Comparison of ENCODE assay signal across 26 cellular contexts in the genomic region with DNA sequence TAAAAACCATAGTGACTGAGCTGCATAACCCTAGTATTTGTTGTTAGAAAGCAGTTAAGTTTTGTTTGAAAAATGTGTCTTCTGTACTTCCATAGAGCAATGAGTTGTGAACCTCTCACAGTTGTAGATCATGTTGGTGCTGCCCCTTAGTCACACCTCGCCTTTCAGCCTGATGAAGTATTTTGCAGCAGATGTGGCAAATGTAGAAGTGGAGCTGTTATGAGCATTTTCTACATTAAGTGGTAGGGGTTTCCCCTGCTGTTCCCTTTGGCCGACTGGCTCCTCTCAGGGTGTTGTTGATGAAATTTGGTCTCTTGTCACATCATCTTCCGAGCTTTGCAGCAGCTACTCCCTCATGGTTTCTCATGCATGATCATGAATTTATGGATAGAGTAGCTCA. TPM values are rescaled to one million over a fixed set of nuclear protein-coding genes. Genes with fewer than 3 reads are reported as not detected.
DNase-seq lines count a peak whose midpoint lies in the region; ATAC-seq, FAIRE-seq and TF ChIP-seq lines count a peak whose summit lies in the region.
"Had no signal": no experiment of that assay in that cellular context is flagged by ENCODE, and none has a peak within 500 bp of the region (broad histone marks: within the 10 kb centered on the region; RNA-seq: fewer than 3 reads in every experiment).

No MANE protein-coding gene starts in this region.

- peaks cover 0 to 4% of the 10 kb centered on the region in 2 donors for H3K27me3 Mint-ChIP-seq in stimulated activated naive B cell treated with anti-CD40 and anti-IgM and Interleukin-4, amounts not matched to agents 10 μg/mL and 1 μg/mL and 100 μg/mL, for 72 hours
- H3K27me3 Mint-ChIP-seq: activated T-cell treated with anti-CD3 and anti-CD28 coated beads, Interleukin-2, amount 50 U/mL, for 24 hours had no signal

- H3K4me2 ChIP-seq in KMS-11, result peak overlapping the region; percentile 93
- H3K4me2 ChIP-seq in GM12878 (ENCODE audit: control insufficient read depth, insufficient read depth), result no peak overlapping the region

- no peak for FAIRE-seq in GM12878 (lab: Jason Lieb, UNC)

- H2AFZ ChIP-seq in KMS-11 (ENCODE audit: low read depth) (peak overlapping the region; percentile 48), GM12878 (ENCODE audit: control insufficient read depth, low read depth, low read length) (no peak overlapping the region)

- CTCF ChIA-PET in GM12878 (lab: Yijun Ruan, JAX), result interaction anchor here (1.2 to 1.5 kb wide), 4 partner anchors 33 to 190 kb away, joined by 3 to 5 read pairs (median 4); a partner anchor contains a TSS

- no peak for TF ChIP-seq CTCF in GM20000 (IDR thresholded peaks at IDR 0.05; ENCODE audit: extremely low read depth, missing control alignments)
- TF ChIP-seq CTCF in KMS-11 (conservative IDR thresholded peaks at IDR 0.05; ENCODE audit: low read depth, low read length), result no peak
- TF ChIP-seq CTCF in GM12878 (IDR thresholded peaks at IDR 0.05 in 2 of 3, conservative IDR thresholded peaks at IDR 0.05 in 1 of 3; ENCODE audit: control insufficient read depth in 2 of 3, extremely low read depth in 1 of 3, insufficient read depth in 1 of 3, low read depth in 3 of 3, low read length in 3 of 3), result no peak
- TF ChIP-seq CTCF in ascending aorta (IDR thresholded peaks at IDR 0.05), result no peak

- H3K27ac ChIP-seq in KMS-11 (peak overlapping the region; percentile 73), GM12878 (ENCODE audit: control insufficient read depth, insufficient read depth) (no peak overlapping the region), ascending aorta (no peak overlapping the region)
- H3K27ac ChIP-seq: adrenal gland, foreskin keratinocyte, RWPE1, skin epidermis, vagina had no signal

- peaks cover 3 to 4% of the 10 kb centered on the region in 2 donors for H3K9me3 Mint-ChIP-seq in stimulated activated naive B cell treated with anti-CD40 and anti-IgM and Interleukin-4, amounts not matched to agents 10 μg/mL and 1 μg/mL and 100 μg/mL, for 72 hours

- no peak for TF ChIP-seq RAD21 in GM12878 (IDR thresholded peaks at IDR 0.05; ENCODE audit: insufficient read depth, low read depth, low read length)

- H3K36me3 ChIP-seq in KMS-11 (ENCODE audit: insufficient read depth) (no peaks in the 10 kb centered on the region), GM12878 (ENCODE audit: control insufficient read depth in 2 of 2, insufficient read depth in 2 of 2, low read length in 1 of 2) (no peaks in the 10 kb centered on the region), ascending aorta (no peaks in the 10 kb centered on the region)
- H3K36me3 ChIP-seq: adrenal gland, HAP-1, vagina had no signal

- H4K20me1 ChIP-seq in KMS-11 (ENCODE audit: insufficient read depth) (no peaks in the 10 kb centered on the region), GM12878 (ENCODE audit: control insufficient read depth, insufficient read depth) (no peaks in the 10 kb centered on the region)

- H3K9me3 ChIP-seq in GM12878 (replicated peaks; ENCODE audit: control insufficient read depth, insufficient read depth, low read length) (no peaks in the 10 kb centered on the region), ascending aorta (no peaks in the 10 kb centered on the region)
- H3K9me3 ChIP-seq: adrenal gland, HAP-1 had no signal

- H3K4me3 ChIP-seq in KMS-11 (IDR thresholded peaks at IDR 0.05; ENCODE audit: insufficient read depth, low read depth, low read length), result no peak overlapping the region
- no peak overlapping the region for H3K4me3 ChIP-seq in GM12878
- no peak overlapping the region for H3K4me3 ChIP-seq in ascending aorta
- H3K4me3 ChIP-seq: adrenal gland, HAP-1, skin epidermis, vagina had no signal

- POLR2A ChIA-PET in GM12878 (lab: Charles Lee), result interaction anchor here (0.7 to 1.0 kb wide), 2 partner anchors 29 to 32 kb away, joined by 3 to 4 read pairs; no protein-coding TSS in a partner anchor

- peaks cover 5 to 7% of the 10 kb centered on the region in 2 donors for H3K4me1 Mint-ChIP-seq in stimulated activated naive B cell treated with anti-CD40 and anti-IgM and Interleukin-4, amounts not matched to agents 10 μg/mL and 1 μg/mL and 100 μg/mL, for 72 hours

- SMC1A ChIA-PET in GM12878 (lab: Charles Lee; ENCODE audit: uncharacterized antibody, unreplicated experiment), result interaction anchor here (1.1 to 2.5 kb wide), 9 partner anchors 9 to 118 kb away, joined by 3 to 10 read pairs (median 4); no protein-coding TSS in a partner anchor

- H3K36me3 Mint-ChIP-seq in stimulated activated naive B cell treated with anti-CD40 and anti-IgM and Interleukin-4, amounts not matched to agents 10 μg/mL and 1 μg/mL and 100 μg/mL, for 72 hours, result no peaks in the 10 kb centered on the region

- peak overlapping the region; percentile 40; the same call in 1 of the 2 replicates for H3K9ac ChIP-seq in KMS-11
- H3K9ac ChIP-seq in GM12878 (ENCODE audit: control insufficient read depth, insufficient read depth, low read length), result no peak overlapping the region

- H3K4me3 Mint-ChIP-seq in stimulated activated naive B cell treated with anti-CD40 and anti-IgM and Interleukin-4, amounts not matched to agents 10 μg/mL and 1 μg/mL and 100 μg/mL, for 72 hours, result no peak overlapping the region
- H3K4me3 Mint-ChIP-seq: activated T-cell treated with anti-CD3 and anti-CD28 coated beads, Interleukin-2, amount 50 U/mL, for 24 hours; T-helper 17 cell had no signal

- H3K27ac Mint-ChIP-seq in stimulated activated naive B cell treated with anti-CD40 and anti-IgM and Interleukin-4, amounts not matched to agents 10 μg/mL and 1 μg/mL and 100 μg/mL, for 72 hours, result no peak overlapping the region
- H3K27ac Mint-ChIP-seq: activated T-cell treated with anti-CD3 and anti-CD28 coated beads, Interleukin-2, amount 50 U/mL, for 24 hours; T-helper 17 cell had no signal

- H3K79me2 ChIP-seq in KMS-11 (ENCODE audit: insufficient read depth, low read depth) (no peaks in the 10 kb centered on the region), GM12878 (ENCODE audit: control insufficient read depth, insufficient read depth, low read length) (no peaks in the 10 kb centered on the region)

- H3K27me3 ChIP-seq in KMS-11 (ENCODE audit: insufficient read depth, low read depth), result no peaks in the 10 kb centered on the region
- no peaks in the 10 kb centered on the region for H3K27me3 ChIP-seq in GM12878 (replicated peaks in 1 of 2; ENCODE audit: control insufficient read depth in 2 of 2, insufficient read depth in 2 of 2, low read length in 1 of 2)
- no peaks in the 10 kb centered on the region for H3K27me3 ChIP-seq in ascending aorta
- H3K27me3 ChIP-seq: adrenal gland, foreskin keratinocyte, vagina had no signal

- no TSS peak for BruUV-seq in GM12878 (replicated peaks; lab: Mats Ljungman, UMichigan)

- RAD21 ChIA-PET in GM12878 (lab: Charles Lee; ENCODE audit: unreplicated experiment), result interaction anchor here (1.0 to 2.3 kb wide), 5 partner anchors 39 to 115 kb away, joined by 3 to 5 read pairs (median 4); no protein-coding TSS in a partner anchor

- DNase-seq in GM20000 (ENCODE audit: low spot score) (peak; percentile 14), GM12878 (ENCODE audit: low read depth, low spot score) (no peak), NCI-H82 (lab: John Stamatoyannopoulos, UW) (no peak), ascending aorta (ENCODE audit: low spot score in 2 of 2) (no peak)
- DNase-seq in stimulated activated naive B cell treated with anti-CD40 and anti-IgM and Interleukin-4, amounts not matched to agents 10 μg/mL and 1 μg/mL and 100 μg/mL, for 72 hours, result no peak
- DNase-seq: activated CD4-positive, alpha-beta T cell treated with anti-CD3 and anti-CD28 coated beads for 48 hours; activated naive CD4-positive, alpha-beta T cell; activated T-cell treated with anti-CD3 and anti-CD28 coated beads, Interleukin-2, amount 50 U/mL, for 24 hours; adrenal gland; C1 segment of cervical spinal cord; DND-41; effector memory CD4-positive, alpha-beta T cell; foreskin keratinocyte; left cardiac atrium; NCI-H1436 treated with DMSO at 0.1 percent for 48 hours; NCI-H2107; NCI-H510A; stimulated activated CD4-positive, alpha-beta T cell treated with anti-CD3 and anti-CD28 coated beads, Interleukin-1b, Interleukin-23, amount 100 ng/mL, for 48 hours; stimulated activated naive CD4-positive, alpha-beta T cell; T-helper 17 cell had no signal

- 28% methylated on average over 3 of the region's 3 CpGs for WGBS in GM12878 (ENCODE audit: insufficient coverage, insufficient replicate concordance, low lambda C conversion rate, missing lambda C conversion rate)

- TF ChIP-seq EP300 in GM12878 (IDR thresholded peaks at IDR 0.05; ENCODE audit: borderline replicate concordance in 1 of 2, control insufficient read depth in 1 of 2, low read depth in 2 of 2, low read length in 2 of 2), result no peak

- peaks cover 42% of the 10 kb centered on the region for H3K4me1 ChIP-seq in KMS-11 (ENCODE audit: low read depth, poor library complexity, severe bottlenecking)
- H3K4me1 ChIP-seq in GM12878 (ENCODE audit: control insufficient read depth, insufficient read depth, low read length), result peaks cover 5% of the 10 kb centered on the region; the same call in 1 of the 2 replicates
- no peaks in the 10 kb centered on the region for H3K4me1 ChIP-seq in ascending aorta
- H3K4me1 ChIP-seq: adrenal gland, foreskin keratinocyte, vagina had no signal

- TF ChIP-seq POLR2A in GM12878 (IDR thresholded peaks at IDR 0.05; ENCODE audit: low read depth, low read length), result no peak

- intact Hi-C loops in GM12878 (cut with micrococcal nuclease; ENCODE audit: unreplicated experiment) (no loop called here), ascending aorta (cut with DNase I) (no loop called here)

- in situ Hi-C loops in GM12878 (cut with MboI), result no loop called here

- ATAC-seq in GM12878 (peak; percentile 53), GM21723 (IDR thresholded peaks at IDR 0.05; ENCODE audit: unreplicated experiment) (no peak)
- ATAC-seq in stimulated activated naive B cell treated with anti-CD40 and anti-IgM and Interleukin-4, amounts not matched to agents 10 μg/mL and 1 μg/mL and 100 μg/mL, for 72 hours (replicated peaks), result peak; percentile 60 to 65
- ATAC-seq: foreskin keratinocyte, left cardiac atrium, T-helper 17 cell had no signal

RNA-seq across cellular contexts. Expression of a gene that starts 33.6 kb away (rescaled TPM):
- total RNA-seq in GM12878 (2013; cell fraction: nucleolus; rRNA removed), result 11.3 and 14.8 TPM in 2 replicates
- total RNA-seq in GM12878 (2014; rRNA removed), result 8.7 and 12.3 TPM in 2 replicates
- 8.8 and 9.2 TPM in 2 replicates for total RNA-seq in GM12878 (2014; rRNA removed; fragmentation: Illumina TruSeq; extraction: Trizol)
- 8.4 and 9.4 TPM in 2 replicates for total RNA-seq in GM12878 (2021)
- polyA plus RNA-seq in GM12878 (2011; ENCODE audit: low read depth), result 2.0 TPM
- 4.6 and 7.2 TPM in 2 replicates for polyA plus RNA-seq in GM12878 (2011; rRNA removed)
- polyA plus RNA-seq in GM12878 (2011; cell fraction: cytosol; rRNA removed), result 1.8 and 2.1 TPM in 2 replicates
- 5.3 TPM in 2 replicates for polyA plus RNA-seq in GM12878 (2011; cell fraction: nucleus; rRNA removed)
- 2.8 and 2.9 TPM in 2 replicates for polyA plus RNA-seq in GM12878 (2012)
- 7.3 and 8.3 TPM in 2 replicates for polyA plus RNA-seq in GM12878 (2014; fragmentation: Illumina TruSeq; extraction: Trizol)
- polyA plus RNA-seq in GM12878 (2014; fragmentation: Nextera tagmentation; extraction: Ambion mirVana), result 1 to 10 TPM; 1.7 to 3.3 TPM
- polyA plus RNA-seq in GM12878 (2014; rRNA removed), result 2.3 and 3.3 TPM in 2 replicates
- 10 to 100 TPM in 1 of 2 experiments, 1 to 10 TPM in 1; 8.8 to 10.7 TPM for polyA plus RNA-seq in GM12878 (2016; fragmentation: Nextera tagmentation; extraction: Ambion mirVana)
- polyA minus RNA-seq in GM12878 (2011; rRNA and poly(A)+ RNA removed), result 10.7 and 13.2 TPM in 2 replicates
- polyA minus RNA-seq in GM12878 (2011; cell fraction: cytosol; rRNA and poly(A)+ RNA removed), result 1.9 and 4.2 TPM in 2 replicates
- polyA minus RNA-seq in GM12878 (2011; cell fraction: nucleus; rRNA and poly(A)+ RNA removed), result 14.4 and 22.4 TPM in 2 replicates
- 12.2 TPM for total RNA-seq in ascending aorta
